In the genomic region with DNA sequence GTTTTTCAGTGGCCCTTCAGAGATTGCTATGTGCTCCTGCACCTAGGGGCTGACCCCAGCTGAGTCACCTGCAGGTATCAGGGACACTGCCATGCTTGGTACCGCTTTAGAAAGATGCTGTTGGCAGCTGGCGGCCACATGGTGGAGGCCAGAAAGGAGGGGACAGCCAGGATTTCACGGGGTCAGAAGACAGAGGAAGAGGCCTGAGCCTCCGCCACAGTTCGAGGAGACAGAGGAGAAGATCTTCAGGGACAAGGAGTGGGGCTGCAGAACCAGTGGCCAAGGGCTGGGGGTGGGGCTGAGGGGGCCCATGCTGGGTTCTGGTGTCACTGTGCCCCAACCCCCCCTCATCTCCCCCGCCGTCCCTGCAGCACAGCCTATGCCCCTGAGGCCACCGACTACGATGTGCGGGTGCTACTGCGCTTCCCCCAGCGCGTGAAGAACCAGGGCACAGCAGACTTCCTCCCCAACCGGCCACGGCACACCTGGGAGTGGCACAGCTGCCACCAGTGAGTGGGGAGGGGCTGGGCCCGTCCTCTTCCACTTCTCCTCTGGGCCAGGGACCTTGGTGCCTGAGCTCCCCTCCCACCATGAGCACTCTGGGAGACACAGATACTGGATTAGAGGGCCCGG, we compare ENCODE assay signal across 14 cellular contexts.
"Had no signal": no experiment of that assay in that cellular context is flagged by ENCODE, and none has a peak within 500 bp of the region (broad histone marks: within the 10 kb centered on the region; RNA-seq: fewer than 3 reads in every experiment).

No MANE protein-coding gene starts in this region.

- H3K9me3 Mint-ChIP-seq: activated naive CD8-positive, alpha-beta T cell treated with anti-CD3 and anti-CD28 coated beads, Interleukin-2, amount 50 U/mL, for 24 hours; activated T-helper 1 cell treated with anti-CD3 and anti-CD28 coated beads, Interleukin-12 subunit alpha, Interleukin-12 subunit beta, Interleukin-2, Interleukin-4 antibody, amounts not matched to agents 30 ng/mL and 10 ng/mL and 1 ng/mL, durations not matched to agents 14 hours and 24 hours and 36 hours; stimulated activated naive CD8-positive, alpha-beta T cell treated with anti-CD3 and anti-CD28 coated beads, Interleukin-15, Interleukin-2, amounts not matched to agents 100 ng/mL and 50 ng/mL, for 24 hours; T-cell had no signal

- H3K36me3 ChIP-seq: right lobe of liver had no signal

- ATAC-seq: activated naive CD8-positive, alpha-beta T cell treated with anti-CD3 and anti-CD28 coated beads, Interleukin-2, amount 50 U/mL, for 24 hours; esophagus mucosa; right lobe of liver; T-cell had no signal

- H3K27ac ChIP-seq: dorsolateral prefrontal cortex, right lobe of liver, SK-N-MC, suprapubic skin had no signal

- DNase-seq: activated CD4-positive, alpha-beta T cell treated with anti-CD3 and anti-CD28 coated beads for 4 hours; activated CD8-positive, alpha-beta memory T cell treated with anti-CD3 and anti-CD28 coated beads, Interleukin-2, amount 50 U/mL, for 48 hours; activated naive CD4-positive, alpha-beta T cell; activated naive CD8-positive, alpha-beta T cell treated with anti-CD3 and anti-CD28 coated beads, Interleukin-2, amount 50 U/mL, for 24 hours; hypothalamus; kidney glomerular epithelial cell; T-cell had no signal

- H3K27me3 Mint-ChIP-seq: activated naive CD8-positive, alpha-beta T cell treated with anti-CD3 and anti-CD28 coated beads, Interleukin-2, amount 50 U/mL, for 24 hours; stimulated activated naive CD8-positive, alpha-beta T cell treated with anti-CD3 and anti-CD28 coated beads, Interleukin-15, Interleukin-2, amounts not matched to agents 100 ng/mL and 50 ng/mL, for 24 hours; T-cell had no signal

- H3K4me3 ChIP-seq: dorsolateral prefrontal cortex, right lobe of liver, SK-N-MC, suprapubic skin had no signal

- H3K27ac Mint-ChIP-seq: activated naive CD8-positive, alpha-beta T cell treated with anti-CD3 and anti-CD28 coated beads, Interleukin-2, amount 50 U/mL, for 24 hours; activated T-helper 1 cell treated with anti-CD3 and anti-CD28 coated beads, Interleukin-12 subunit alpha, Interleukin-12 subunit beta, Interleukin-2, Interleukin-4 antibody, amounts not matched to agents 30 ng/mL and 10 ng/mL and 1 ng/mL, durations not matched to agents 14 hours and 24 hours and 36 hours; stimulated activated naive CD8-positive, alpha-beta T cell treated with anti-CD3 and anti-CD28 coated beads, Interleukin-15, Interleukin-2, amounts not matched to agents 100 ng/mL and 50 ng/mL, for 24 hours had no signal

- H3K9me3 ChIP-seq: right lobe of liver, suprapubic skin had no signal

- H3K4me1 ChIP-seq: right lobe of liver had no signal

- H3K27me3 ChIP-seq: dorsolateral prefrontal cortex, right lobe of liver, suprapubic skin had no signal

- H3K4me3 Mint-ChIP-seq: activated naive CD8-positive, alpha-beta T cell treated with anti-CD3 and anti-CD28 coated beads, Interleukin-2, amount 50 U/mL, for 24 hours; activated T-helper 1 cell treated with anti-CD3 and anti-CD28 coated beads, Interleukin-12 subunit alpha, Interleukin-12 subunit beta, Interleukin-2, Interleukin-4 antibody, amounts not matched to agents 30 ng/mL and 10 ng/mL and 1 ng/mL, durations not matched to agents 14 hours and 24 hours and 36 hours; stimulated activated naive CD8-positive, alpha-beta T cell treated with anti-CD3 and anti-CD28 coated beads, Interleukin-15, Interleukin-2, amounts not matched to agents 100 ng/mL and 50 ng/mL, for 24 hours; T-cell had no signal

- H3K36me3 Mint-ChIP-seq: T-cell had no signal
